Comparison of ENCODE assay signal across 1 cellular context in genomic region chr10:49243610-49244283, GRCh38.
TF ChIP-seq lines count a peak whose summit lies in the region.

No MANE protein-coding gene starts in this region.

TF ChIP-seq in K562, 482 proteins besides CTCF, POLR2A, EP300 and RAD21:
- no peak for TF ChIP-seq ZFP1 (CRISPR knock-in tag; IDR thresholded peaks at IDR 0.05)
- peak in 1 of 2 experiments; percentile 14; a peak in 2 of 4 replicates for TF ChIP-seq KDM1A (IDR thresholded peaks at IDR 0.05)
